27 cellular contexts compared by ENCODE assay signal in the genomic region with DNA sequence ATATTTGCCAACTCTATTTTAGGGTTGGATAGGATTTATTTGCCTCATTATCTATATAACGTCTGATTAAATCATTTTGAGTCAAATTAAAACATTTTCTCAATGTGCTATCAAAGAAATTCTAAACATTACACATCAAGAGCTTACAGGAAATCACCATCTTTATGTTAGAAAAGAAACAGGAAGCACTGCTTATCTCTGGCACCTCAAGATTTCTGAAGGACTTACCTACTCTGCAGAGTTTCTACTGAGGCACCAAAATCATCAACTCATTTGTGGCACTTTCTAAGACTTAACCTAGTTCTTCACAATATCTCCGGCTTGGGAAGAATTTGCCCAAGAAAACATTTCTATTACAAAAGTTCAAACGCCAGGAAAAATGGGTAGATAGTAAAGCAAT.
DNase-seq lines count a peak whose midpoint lies in the region; ATAC-seq, FAIRE-seq and TF ChIP-seq lines count a peak whose summit lies in the region.
"Had no signal": no experiment of that assay in that cellular context is flagged by ENCODE, and none has a peak within 500 bp of the region (broad histone marks: within the 10 kb centered on the region; RNA-seq: fewer than 3 reads in every experiment).

No MANE protein-coding gene starts in this region.

- peak overlapping the region; percentile 77 for H3K27ac Mint-ChIP-seq in activated T-helper 1 cell treated with anti-CD3 and anti-CD28 coated beads, Interleukin-12 subunit alpha, Interleukin-12 subunit beta, Interleukin-2, Interleukin-4 antibody, amounts not matched to agents 30 ng/mL and 10 ng/mL and 1 ng/mL, durations not matched to agents 14 hours and 24 hours and 36 hours
- H3K27ac Mint-ChIP-seq: B cell; stimulated activated naive B cell treated with anti-CD40 and anti-IgM and Interleukin-4, amounts not matched to agents 10 μg/mL and 1 μg/mL and 100 μg/mL, for 72 hours had no signal

- WGBS in mesendoderm (ENCODE audit: extremely low coverage, insufficient coverage, low lambda C conversion rate) = no CpG with 5 or more reads among the region's 3 CpGs
- WGBS in pancreas, 2 donors = 52 to 73% methylated on average over 3 of the region's 3 CpGs

- FAIRE-seq in pancreas (lab: Jason Lieb, UNC) = no peak
- FAIRE-seq: frontal cortex, GM18507, HTR-8/SVneo had no signal

- no peaks in the 10 kb centered on the region for H3K27me3 Mint-ChIP-seq in activated T-cell treated with anti-CD3 and anti-CD28 coated beads, Interleukin-2, amount 50 U/mL, for 4 hours (ENCODE audit: low read depth)
- H3K27me3 Mint-ChIP-seq in activated T-helper 1 cell treated with anti-CD3 and anti-CD28 coated beads, Interleukin-12 subunit alpha, Interleukin-12 subunit beta, Interleukin-2, Interleukin-4 antibody, amounts not matched to agents 30 ng/mL and 10 ng/mL and 1 ng/mL, durations not matched to agents 14 hours and 24 hours and 36 hours (ENCODE audit: insufficient read depth) = no peaks in the 10 kb centered on the region
- H3K27me3 Mint-ChIP-seq: B cell had no signal

- intact Hi-C loops in activated T-helper 1 cell treated with anti-CD3 and anti-CD28 coated beads, Interleukin-12 subunit alpha, Interleukin-12 subunit beta, Interleukin-2, Interleukin-4 antibody, amounts not matched to agents 30 ng/mL and 10 ng/mL and 1 ng/mL, durations not matched to agents 14 hours and 24 hours and 36 hours (cut with micrococcal nuclease) = loop anchor here (5.0 kb wide), 2 partner anchors 101 to 149 kb away; no protein-coding TSS in a partner anchor
- intact Hi-C loops in pancreas (cut with DNase I) = no loop called here

- TF ChIP-seq CTCF in pancreas (IDR thresholded peaks at IDR 0.05) = no peak

- no peak overlapping the region for H2BK120ac ChIP-seq in mesendoderm (ENCODE audit: low read depth, low read length)

- H3K9me3 ChIP-seq in pancreas = no peaks in the 10 kb centered on the region
- H3K9me3 ChIP-seq: neutrophil, SK-N-SH had no signal

- H3K4ac ChIP-seq in mesendoderm (ENCODE audit: low read depth, low read length) = no peak overlapping the region

- H3K4me1 Mint-ChIP-seq in activated T-cell treated with anti-CD3 and anti-CD28 coated beads, Interleukin-2, amount 50 U/mL, for 4 hours (ENCODE audit: low read depth) = peaks cover 47% of the 10 kb centered on the region
- peaks cover 64% of the 10 kb centered on the region for H3K4me1 Mint-ChIP-seq in activated T-helper 1 cell treated with anti-CD3 and anti-CD28 coated beads, Interleukin-12 subunit alpha, Interleukin-12 subunit beta, Interleukin-2, Interleukin-4 antibody, amounts not matched to agents 30 ng/mL and 10 ng/mL and 1 ng/mL, durations not matched to agents 14 hours and 24 hours and 36 hours (ENCODE audit: low read depth)
- H3K4me1 Mint-ChIP-seq: B cell; stimulated activated naive B cell treated with anti-CD40 and anti-IgM and Interleukin-4, amounts not matched to agents 10 μg/mL and 1 μg/mL and 100 μg/mL, for 72 hours had no signal

- H3K23ac ChIP-seq in mesendoderm (ENCODE audit: low read length) = no peak overlapping the region

- no peak overlapping the region for H3K9ac ChIP-seq in mesendoderm (ENCODE audit: low read length)
- H3K9ac ChIP-seq: SK-N-SH had no signal

- no peaks in the 10 kb centered on the region for H3K36me3 ChIP-seq in mesendoderm (ENCODE audit: control insufficient read depth, insufficient read depth, low read length)
- H3K36me3 ChIP-seq in pancreas = no peaks in the 10 kb centered on the region
- H3K36me3 ChIP-seq: neutrophil had no signal

- no peak for DNase-seq in activated T-cell treated with anti-CD3 and anti-CD28 coated beads, Interleukin-2, amount 50 U/mL, for 4 hours
- DNase-seq in activated T-cell treated with anti-CD3 and anti-CD28 coated beads for 4 hours (no peak), mesendoderm (no peak), NCI-H526 (lab: John Stamatoyannopoulos, UW) (no peak), NCI-H187 treated with DMSO at 0.1 percent for 48 hours (lab: John Stamatoyannopoulos, UW) (no peak), pancreas (no peak)
- peak; percentile 65 for DNase-seq in Jurkat, Clone E6-1 (ENCODE audit: low read depth, low spot score)
- DNase-seq in activated T-helper 1 cell treated with anti-CD3 and anti-CD28 coated beads, Interleukin-12 subunit alpha, Interleukin-12 subunit beta, Interleukin-2, Interleukin-4 antibody, amounts not matched to agents 30 ng/mL and 10 ng/mL and 1 ng/mL, durations not matched to agents 14 hours and 24 hours and 36 hours (ENCODE audit: low spot score) = no peak
- DNase-seq: activated CD4-positive, alpha-beta T cell treated with anti-CD3 and anti-CD28 coated beads for 48 hours; COR-L47; dermis blood vessel endothelial cell; H7; hippocampal formation; KBM-7; left colon; MM.1S; NCI-H1436 treated with DMSO at 0.1 percent for 48 hours; NCI-H2107; NCI-H446 treated with DMSO at 0.1 percent for 48 hours; SK-N-SH; stimulated activated CD4-positive, alpha-beta T cell treated with anti-CD3 and anti-CD28 coated beads, Interleukin-4, amount 100 ng/mL, for 4 hours; stimulated activated naive B cell treated with anti-CD40 and anti-IgM and Interleukin-4, amounts not matched to agents 10 μg/mL and 1 μg/mL and 100 μg/mL, for 72 hours had no signal

- H3K4me3 ChIP-seq in Jurkat, Clone E6-1 (ENCODE audit: low read length) = no peak overlapping the region
- H3K4me3 ChIP-seq in mesendoderm (ENCODE audit: low read length) = no peak overlapping the region
- H3K4me3 ChIP-seq in pancreas = no peak overlapping the region

- H3K27ac ChIP-seq in mesendoderm (ENCODE audit: low read depth, low read length) = no peak overlapping the region
- no peak overlapping the region for H3K27ac ChIP-seq in pancreas
- H3K27ac ChIP-seq: neutrophil had no signal

- no peak overlapping the region for H4K8ac ChIP-seq in mesendoderm (ENCODE audit: low read depth, low read length)

- H3K79me2 ChIP-seq in mesendoderm (ENCODE audit: control insufficient read depth, insufficient read depth, low read length) = no peaks in the 10 kb centered on the region

- H3K4me3 Mint-ChIP-seq in activated T-cell treated with anti-CD3 and anti-CD28 coated beads, Interleukin-2, amount 50 U/mL, for 4 hours = peak overlapping the region; percentile 5
- H3K4me3 Mint-ChIP-seq in activated T-helper 1 cell treated with anti-CD3 and anti-CD28 coated beads, Interleukin-12 subunit alpha, Interleukin-12 subunit beta, Interleukin-2, Interleukin-4 antibody, amounts not matched to agents 30 ng/mL and 10 ng/mL and 1 ng/mL, durations not matched to agents 14 hours and 24 hours and 36 hours = no peak overlapping the region
- H3K4me3 Mint-ChIP-seq: B cell; stimulated activated naive B cell treated with anti-CD40 and anti-IgM and Interleukin-4, amounts not matched to agents 10 μg/mL and 1 μg/mL and 100 μg/mL, for 72 hours had no signal

- peak overlapping the region; percentile 19 for H2BK15ac ChIP-seq in mesendoderm (replicated peaks; ENCODE audit: low read depth)

- no peaks in the 10 kb centered on the region for H3K36me3 Mint-ChIP-seq in activated T-cell treated with anti-CD3 and anti-CD28 coated beads, Interleukin-2, amount 50 U/mL, for 4 hours (ENCODE audit: insufficient read depth)
- peaks cover 13% of the 10 kb centered on the region for H3K36me3 Mint-ChIP-seq in activated T-helper 1 cell treated with anti-CD3 and anti-CD28 coated beads, Interleukin-12 subunit alpha, Interleukin-12 subunit beta, Interleukin-2, Interleukin-4 antibody, amounts not matched to agents 30 ng/mL and 10 ng/mL and 1 ng/mL, durations not matched to agents 14 hours and 24 hours and 36 hours (ENCODE audit: low read depth)
- H3K36me3 Mint-ChIP-seq: stimulated activated naive B cell treated with anti-CD40 and anti-IgM and Interleukin-4, amounts not matched to agents 10 μg/mL and 1 μg/mL and 100 μg/mL, for 72 hours had no signal

- H3K27me3 ChIP-seq in mesendoderm (ENCODE audit: insufficient read depth, low read length, poor library complexity) (no peaks in the 10 kb centered on the region), pancreas (no peaks in the 10 kb centered on the region)
- H3K27me3 ChIP-seq: neutrophil had no signal

- ATAC-seq in activated T-cell treated with anti-CD3 and anti-CD28 coated beads, Interleukin-2, amount 50 U/mL, for 4 hours = peak in 1 of 2 donors; percentile 16
- no peak for ATAC-seq in pancreas
- ATAC-seq: left colon; stimulated activated naive B cell treated with anti-CD40 and anti-IgM and Interleukin-4, amounts not matched to agents 10 μg/mL and 1 μg/mL and 100 μg/mL, for 72 hours had no signal

- no peak overlapping the region for H2AK5ac ChIP-seq in mesendoderm (ENCODE audit: low read length)

- H2BK5ac ChIP-seq in mesendoderm (ENCODE audit: low read length) = no peak overlapping the region

- no peaks in the 10 kb centered on the region for H3K79me1 ChIP-seq in mesendoderm (ENCODE audit: low read length)

- H4K5ac ChIP-seq in mesendoderm (ENCODE audit: low read length) = no peak overlapping the region

- H3K4me1 ChIP-seq in mesendoderm (ENCODE audit: control insufficient read depth, low read depth, low read length) (peaks cover 3% of the 10 kb centered on the region), pancreas (no peaks in the 10 kb centered on the region)

- H3K4me2 ChIP-seq in mesendoderm (ENCODE audit: low read length) = no peak overlapping the region
- H3K4me2 ChIP-seq: SK-N-SH had no signal

- H3K18ac ChIP-seq in mesendoderm (ENCODE audit: low read length) = no peak overlapping the region

- no peaks in the 10 kb centered on the region for H3K9me3 Mint-ChIP-seq in activated T-cell treated with anti-CD3 and anti-CD28 coated beads, Interleukin-2, amount 50 U/mL, for 4 hours
- H3K9me3 Mint-ChIP-seq in activated T-helper 1 cell treated with anti-CD3 and anti-CD28 coated beads, Interleukin-12 subunit alpha, Interleukin-12 subunit beta, Interleukin-2, Interleukin-4 antibody, amounts not matched to agents 30 ng/mL and 10 ng/mL and 1 ng/mL, durations not matched to agents 14 hours and 24 hours and 36 hours = peaks cover 20% of the 10 kb centered on the region
- H3K9me3 Mint-ChIP-seq: stimulated activated naive B cell treated with anti-CD40 and anti-IgM and Interleukin-4, amounts not matched to agents 10 μg/mL and 1 μg/mL and 100 μg/mL, for 72 hours had no signal

- no peak overlapping the region for H3K56ac ChIP-seq in mesendoderm (ENCODE audit: low read length)
